Comparison of ENCODE assay signal across 37 cellular contexts in genomic region chrX:147770858-147771257, GRCh38.
"Had no signal": no experiment of that assay in that cellular context is flagged by ENCODE, and none has a peak within 500 bp of the region (broad histone marks: within the 10 kb centered on the region; RNA-seq: fewer than 3 reads in every experiment).

No MANE protein-coding gene starts in this region.

- ATAC-seq: activated CD8-positive, alpha-beta T cell treated with anti-CD3 and anti-CD28 coated beads for 36 hours; activated naive CD8-positive, alpha-beta T cell treated with anti-CD3 and anti-CD28 coated beads, Interleukin-2, amount 50 U/mL, for 24 hours; activated T-cell treated with anti-CD3 and anti-CD28 coated beads, Interleukin-2, amount 50 U/mL, for 4 hours; activated T-cell treated with anti-CD3 and anti-CD28 coated beads, Interleukin-2, amount 50 U/mL, for 72 hours; activated T-helper 17 cell treated with anti-CD3 and anti-CD28 coated beads, Interleukin-2, amount 50 U/mL, for 72 hours; body of pancreas had no signal

- H3K4me1 Mint-ChIP-seq: activated B cell treated with CpG ODN at 0.5 μM for 24 hours; activated naive CD4-positive, alpha-beta T cell treated with anti-CD3 and anti-CD28 coated beads, Interleukin-2, amount 50 U/mL, for 24 hours; activated naive CD8-positive, alpha-beta T cell treated with anti-CD3 and anti-CD28 coated beads, Interleukin-2, amount 50 U/mL, for 24 hours; activated T-helper 17 cell treated with anti-CD3 and anti-CD28 coated beads, Interleukin-2, amount 50 U/mL, for 72 hours had no signal

- H3K27ac Mint-ChIP-seq: activated B cell treated with CpG ODN at 0.5 μM for 24 hours; activated CD4-positive, alpha-beta memory T cell treated with anti-CD3 and anti-CD28 coated beads for 36 hours; activated CD4-positive, alpha-beta T cell treated with anti-CD3 and anti-CD28 coated beads, Interleukin-2, amount 10 ng/mL, durations not matched to agents 24 days and 14 days; activated CD8-positive, alpha-beta T cell treated with anti-CD3 and anti-CD28 coated beads for 36 hours; activated naive CD4-positive, alpha-beta T cell treated with anti-CD3 and anti-CD28 coated beads for 36 hours; activated naive CD4-positive, alpha-beta T cell treated with anti-CD3 and anti-CD28 coated beads, Interleukin-2, amount 50 U/mL, for 24 hours; activated naive CD8-positive, alpha-beta T cell; activated naive CD8-positive, alpha-beta T cell treated with anti-CD3 and anti-CD28 coated beads, Interleukin-2, amount 10 ng/mL, durations not matched to agents 7 days and 5 days; activated naive CD8-positive, alpha-beta T cell treated with anti-CD3 and anti-CD28 coated beads, Interleukin-2, amount 50 U/mL, for 24 hours; activated T-cell treated with anti-CD3 and anti-CD28 coated beads, Interleukin-2, amount 50 U/mL, for 72 hours; activated T-helper 1 cell treated with anti-CD3 and anti-CD28 coated beads, Interleukin-12 subunit alpha, Interleukin-12 subunit beta, Interleukin-2, Interleukin-4 antibody, amounts not matched to agents 30 ng/mL and 10 ng/mL and 1 ng/mL, durations not matched to agents 14 hours and 24 hours and 36 hours; activated T-helper 17 cell treated with anti-CD3 and anti-CD28 coated beads, Interleukin-2, amount 50 U/mL, for 72 hours; T-helper 1 cell treated with Interleukin-12 subunit alpha and Interleukin-12 subunit beta and Interleukin-4 antibody, amounts not matched to agents 30 μg/mL and 1 μg/mL, for 36 hours; T-helper 2 cell treated with Interferon-gamma antibody and Interleukin-4, amounts not matched to agents 5 μg/mL and 100 μg/mL, for 36 hours had no signal

- H3K27me3 Mint-ChIP-seq: activated B cell treated with CpG ODN at 0.5 μM for 24 hours; activated CD4-positive, alpha-beta memory T cell treated with anti-CD3 and anti-CD28 coated beads for 36 hours; activated CD4-positive, alpha-beta T cell treated with anti-CD3 and anti-CD28 coated beads, Interleukin-2, amount 10 ng/mL, durations not matched to agents 24 days and 14 days; activated naive CD4-positive, alpha-beta T cell treated with anti-CD3 and anti-CD28 coated beads, Interleukin-2, amount 50 U/mL, for 24 hours; activated naive CD8-positive, alpha-beta T cell; activated naive CD8-positive, alpha-beta T cell treated with anti-CD3 and anti-CD28 coated beads, Interleukin-2, amount 50 U/mL, for 24 hours; activated T-helper 17 cell treated with anti-CD3 and anti-CD28 coated beads, Interleukin-2, amount 50 U/mL, for 72 hours had no signal

- H3K4me3 ChIP-seq: ascending aorta, body of pancreas, breast epithelium had no signal

- DNase-seq: activated B cell treated with CpG ODN at 0.5 μM for 24 hours; activated CD4-positive, alpha-beta memory T cell treated with anti-CD3 and anti-CD28 coated beads for 36 hours; activated CD4-positive, alpha-beta T cell treated with anti-CD3 and anti-CD28 coated beads for 4 hours; activated CD4-positive, alpha-beta T cell treated with anti-CD3 and anti-CD28 coated beads, Interleukin-2, amount 10 ng/mL, durations not matched to agents 24 days and 14 days; activated CD4-positive, alpha-beta T cell treated with anti-CD3 and anti-CD28 coated beads, Interleukin-2, amount 50 U/mL, for 1 hour; activated CD4-positive, alpha-beta T cell treated with anti-CD3 and anti-CD28 coated beads, Interleukin-2, amount 50 U/mL, for 4 hours; activated CD4-positive, CD25-positive, alpha-beta regulatory T cell treated with anti-CD3 and anti-CD28 coated beads, Interleukin-2, amount 50 U/mL, for 72 hours; activated CD8-positive, alpha-beta memory T cell treated with anti-CD3 and anti-CD28 coated beads, Interleukin-2, amount 50 U/mL, for 4 hours; activated CD8-positive, alpha-beta T cell treated with anti-CD3 and anti-CD28 coated beads for 36 hours; activated effector memory CD4-positive, alpha-beta T cell treated with anti-CD3 and anti-CD28 coated beads, Interleukin-2, amount 50 U/mL, for 16 hours; activated gamma-delta T cell treated with Interleukin-2 at 50 U/mL for 16 hours; activated naive CD4-positive, alpha-beta T cell; activated naive CD4-positive, alpha-beta T cell treated with anti-CD3 and anti-CD28 coated beads for 36 hours; activated naive CD8-positive, alpha-beta T cell treated with anti-CD3 and anti-CD28 coated beads, Interleukin-2, amount 10 ng/mL, durations not matched to agents 7 days and 5 days; activated naive CD8-positive, alpha-beta T cell treated with anti-CD3 and anti-CD28 coated beads, Interleukin-2, amount 50 U/mL, for 24 hours; activated T-cell treated with anti-CD3 and anti-CD28 coated beads for 4 hours; activated T-cell treated with anti-CD3 and anti-CD28 coated beads, Interleukin-2, amount 50 U/mL, for 1 hour; activated T-cell treated with anti-CD3 and anti-CD28 coated beads, Interleukin-2, amount 50 U/mL, for 4 hours; activated T-cell treated with anti-CD3 and anti-CD28 coated beads, Interleukin-2, amount 50 U/mL, for 72 hours; amygdala; anterior cingulate cortex; body of pancreas; brain microvascular endothelial cell; central memory CD4-positive, alpha-beta T cell; T-helper 1 cell; T-helper 2 cell; T-helper 9 cell had no signal

- H3K4me1 ChIP-seq: ascending aorta, body of pancreas, breast epithelium had no signal

- H3K36me3 ChIP-seq: ascending aorta, brain microvascular endothelial cell, breast epithelium had no signal

- FAIRE-seq: TTC549 had no signal

- H3K9me3 ChIP-seq: ascending aorta, body of pancreas, breast epithelium had no signal

- H3K9me3 Mint-ChIP-seq: activated B cell treated with CpG ODN at 0.5 μM for 24 hours; activated CD4-positive, alpha-beta memory T cell treated with anti-CD3 and anti-CD28 coated beads for 36 hours; activated CD4-positive, alpha-beta T cell treated with anti-CD3 and anti-CD28 coated beads, Interleukin-2, amount 10 ng/mL, durations not matched to agents 24 days and 14 days; activated CD8-positive, alpha-beta T cell treated with anti-CD3 and anti-CD28 coated beads for 36 hours; activated naive CD4-positive, alpha-beta T cell treated with anti-CD3 and anti-CD28 coated beads for 36 hours; activated naive CD4-positive, alpha-beta T cell treated with anti-CD3 and anti-CD28 coated beads, Interleukin-2, amount 50 U/mL, for 24 hours; activated naive CD8-positive, alpha-beta T cell treated with anti-CD3 and anti-CD28 coated beads, Interleukin-2, amount 10 ng/mL, durations not matched to agents 7 days and 5 days; activated naive CD8-positive, alpha-beta T cell treated with anti-CD3 and anti-CD28 coated beads, Interleukin-2, amount 50 U/mL, for 24 hours; activated T-cell treated with anti-CD3 and anti-CD28 coated beads, Interleukin-2, amount 50 U/mL, for 4 hours; activated T-cell treated with anti-CD3 and anti-CD28 coated beads, Interleukin-2, amount 50 U/mL, for 72 hours; activated T-helper 17 cell treated with anti-CD3 and anti-CD28 coated beads, Interleukin-2, amount 50 U/mL, for 72 hours; T-helper 1 cell treated with Interleukin-12 subunit alpha and Interleukin-12 subunit beta and Interleukin-4 antibody, amounts not matched to agents 30 μg/mL and 1 μg/mL, for 36 hours; T-helper 2 cell treated with Interferon-gamma antibody and Interleukin-4, amounts not matched to agents 5 μg/mL and 100 μg/mL, for 36 hours had no signal

- H3K27ac ChIP-seq: ascending aorta, body of pancreas, brain microvascular endothelial cell, breast epithelium, VCaP had no signal

- H3K4me3 Mint-ChIP-seq: activated B cell treated with CpG ODN at 0.5 μM for 24 hours; activated CD4-positive, alpha-beta memory T cell treated with anti-CD3 and anti-CD28 coated beads for 36 hours; activated CD4-positive, alpha-beta T cell treated with anti-CD3 and anti-CD28 coated beads, Interleukin-2, amount 10 ng/mL, durations not matched to agents 24 days and 14 days; activated CD8-positive, alpha-beta T cell treated with anti-CD3 and anti-CD28 coated beads for 36 hours; activated naive CD4-positive, alpha-beta T cell treated with anti-CD3 and anti-CD28 coated beads for 36 hours; activated naive CD4-positive, alpha-beta T cell treated with anti-CD3 and anti-CD28 coated beads, Interleukin-2, amount 50 U/mL, for 24 hours; activated naive CD8-positive, alpha-beta T cell; activated naive CD8-positive, alpha-beta T cell treated with anti-CD3 and anti-CD28 coated beads, Interleukin-2, amount 10 ng/mL, durations not matched to agents 7 days and 5 days; activated naive CD8-positive, alpha-beta T cell treated with anti-CD3 and anti-CD28 coated beads, Interleukin-2, amount 50 U/mL, for 24 hours; activated T-cell treated with anti-CD3 and anti-CD28 coated beads, Interleukin-2, amount 50 U/mL, for 4 hours; activated T-cell treated with anti-CD3 and anti-CD28 coated beads, Interleukin-2, amount 50 U/mL, for 72 hours; activated T-helper 1 cell treated with anti-CD3 and anti-CD28 coated beads, Interleukin-12 subunit alpha, Interleukin-12 subunit beta, Interleukin-2, Interleukin-4 antibody, amounts not matched to agents 30 ng/mL and 10 ng/mL and 1 ng/mL, durations not matched to agents 14 hours and 24 hours and 36 hours; activated T-helper 17 cell treated with anti-CD3 and anti-CD28 coated beads, Interleukin-2, amount 50 U/mL, for 72 hours; T-helper 1 cell treated with Interleukin-12 subunit alpha and Interleukin-12 subunit beta and Interleukin-4 antibody, amounts not matched to agents 30 μg/mL and 1 μg/mL, for 36 hours; T-helper 2 cell treated with Interferon-gamma antibody and Interleukin-4, amounts not matched to agents 5 μg/mL and 100 μg/mL, for 36 hours had no signal

- H3K36me3 Mint-ChIP-seq: activated CD4-positive, alpha-beta memory T cell treated with anti-CD3 and anti-CD28 coated beads for 36 hours; activated naive CD4-positive, alpha-beta T cell treated with anti-CD3 and anti-CD28 coated beads, Interleukin-2, amount 50 U/mL, for 24 hours; activated naive CD8-positive, alpha-beta T cell; activated naive CD8-positive, alpha-beta T cell treated with anti-CD3 and anti-CD28 coated beads, Interleukin-2, amount 10 ng/mL, durations not matched to agents 7 days and 5 days had no signal

- H3K27me3 ChIP-seq: ascending aorta, body of pancreas, brain microvascular endothelial cell had no signal
